In the genomic region with DNA sequence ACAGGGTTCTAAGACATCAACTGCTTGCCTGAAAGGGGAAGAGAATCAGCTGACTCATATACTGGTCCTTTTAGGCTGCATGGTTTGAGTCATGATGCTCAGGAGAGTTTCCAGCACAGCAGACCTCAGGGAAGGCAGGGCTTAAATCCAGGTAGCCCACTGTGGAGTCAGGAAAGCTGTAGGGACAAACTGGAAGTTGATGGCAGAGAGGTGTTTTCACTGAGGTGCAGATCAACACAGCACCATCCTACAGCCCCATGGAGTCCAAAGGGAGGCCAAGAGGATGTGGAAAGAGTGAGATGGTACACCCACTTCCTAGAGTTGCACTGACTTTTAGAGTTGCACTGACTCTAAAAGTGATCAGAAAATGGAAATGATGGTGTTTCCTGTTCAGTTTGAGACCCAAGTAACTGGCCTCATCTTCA, we compare ENCODE assay signal across 8 cellular contexts.
DNase-seq lines count a peak whose midpoint lies in the region; ATAC-seq and TF ChIP-seq lines count a peak whose summit lies in the region.

No MANE protein-coding gene starts in this region.

- CTCF ChIA-PET in HEK293T (lab: Yijun Ruan, JAX): no interaction called here

- ATAC-seq in GM21529 (IDR thresholded peaks at IDR 0.05; ENCODE audit: unreplicated experiment) (peak; percentile 73), GM21367 (IDR thresholded peaks at IDR 0.05; ENCODE audit: unreplicated experiment) (no peak)

- H3K4me3 ChIP-seq in fibroblast of the aortic adventitia (ENCODE audit: low read depth, low read length): no peak overlapping the region

- TF ChIP-seq CTCF in fibroblast of the aortic adventitia (IDR thresholded peaks at IDR 0.05; ENCODE audit: insufficient read depth, low read length): no peak

- POLR2A ChIA-PET in HEK293T (lab: Yijun Ruan, JAX): no interaction called here

- peak; percentile 29 for DNase-seq in EL
- peak; percentile 63 for DNase-seq in MV-4-11 (lab: John Stamatoyannopoulos, UW)
- peak; percentile 47 for DNase-seq in fibroblast of the aortic adventitia (ENCODE audit: low read depth)
- no peak for DNase-seq in HEK293T (ENCODE audit: extremely low spot score)
- DNase-seq in NCI-H2171 (lab: John Stamatoyannopoulos, UW): no peak
- DNase-seq in SW 1271 (lab: John Stamatoyannopoulos, UW): no peak

TF ChIP-seq in HEK293T, 16 proteins besides CTCF, POLR2A, EP300 and RAD21:
- TF ChIP-seq CTBP1 (IDR thresholded peaks at IDR 0.05; ENCODE audit: borderline replicate concordance): no peak
- no peak for TF ChIP-seq ZNF384 (IDR thresholded peaks at IDR 0.05)
- no peak for TF ChIP-seq SUZ12 (IDR thresholded peaks at IDR 0.05)
- no peak for TF ChIP-seq LEF1 (IDR thresholded peaks at IDR 0.05; ENCODE audit: borderline replicate concordance)

Comparison
In these comparisons a context has a peak if more than half of its experiments do, and no peak if none do; other contexts are left out.
1. DNase-seq: peak in EL (single experiment), MV-4-11 (single experiment) and fibroblast of the aortic adventitia (single experiment); none in HEK293T (single experiment), NCI-H2171 (single experiment) and SW 1271 (0 of 2).